8 cellular contexts compared by ENCODE assay signal in the genomic region with DNA sequence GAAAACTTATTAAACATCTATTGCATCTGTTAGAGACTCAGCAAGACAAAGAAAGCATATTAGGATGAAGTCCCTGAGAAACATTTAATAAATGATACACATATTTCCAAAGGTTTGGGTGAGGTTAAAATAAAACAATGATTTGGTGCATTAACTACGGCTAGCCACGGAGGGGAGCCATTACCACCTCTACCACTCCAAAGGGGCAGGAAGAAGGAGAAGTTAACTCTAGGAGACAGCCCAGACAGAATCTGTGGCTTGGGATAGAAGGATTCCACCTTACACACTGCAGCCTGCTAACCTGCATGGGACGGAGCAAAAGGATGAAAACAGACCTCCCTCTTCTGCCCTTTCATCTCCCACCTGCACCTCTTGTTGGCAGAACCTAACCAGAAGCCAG.
DNase-seq lines count a peak whose midpoint lies in the region; ATAC-seq, FAIRE-seq and TF ChIP-seq lines count a peak whose summit lies in the region.

No MANE protein-coding gene starts in this region.

- no peak overlapping the region for H3K27ac Mint-ChIP-seq in activated CD4-positive, alpha-beta T cell treated with anti-CD3 and anti-CD28 coated beads, Interleukin-2, amount 10 ng/mL, durations not matched to agents 24 days and 14 days
- H3K27ac Mint-ChIP-seq in memory B cell: no peak overlapping the region

- peak; percentile 18 for FAIRE-seq in RCC 7860 (lab: Jason Lieb, UNC)

- H3K4me3 ChIP-seq in HFF-Myc (replicated peaks; ENCODE audit: low read depth, low read length): no peak overlapping the region

- intact Hi-C loops in activated CD4-positive, alpha-beta T cell treated with anti-CD3 and anti-CD28 coated beads, Interleukin-2, amount 10 ng/mL, durations not matched to agents 24 days and 14 days (cut with micrococcal nuclease): loop anchor here (1.0 to 2.0 kb wide), 3 partner anchors 158 to 412 kb away; no protein-coding TSS in a partner anchor

- peak; percentile 74 for DNase-seq in activated CD4-positive, alpha-beta T cell treated with anti-CD3 and anti-CD28 coated beads, Interleukin-2, amount 10 ng/mL, durations not matched to agents 24 days and 14 days
- no peak for DNase-seq in activated CD4-positive, alpha-beta T cell treated with anti-CD3 and anti-CD28 coated beads, Interleukin-2, amount 50 U/mL, for 4 hours
- DNase-seq in HFF-Myc (ENCODE audit: extremely low read depth, low read depth) (no peak), RCC 7860 (ENCODE audit: low spot score) (peak; percentile 17), ecto neural progenitor cell (ENCODE audit: low spot score) (peak; percentile 49), memory B cell (ENCODE audit: low spot score in 2 of 2) (peak; percentile 11 to 15), ureter (ENCODE audit: low spot score) (no peak)

- TF ChIP-seq CTCF in HFF-Myc (IDR thresholded peaks at IDR 0.05; ENCODE audit: low read depth, low read length, missing control alignments): peak; percentile 59

- H3K27me3 Mint-ChIP-seq in activated CD4-positive, alpha-beta T cell treated with anti-CD3 and anti-CD28 coated beads, Interleukin-2, amount 10 ng/mL, durations not matched to agents 24 days and 14 days: peaks cover 2% of the 10 kb centered on the region
- no peaks in the 10 kb centered on the region for H3K27me3 Mint-ChIP-seq in memory B cell

- no peak overlapping the region for H3K4me3 Mint-ChIP-seq in activated CD4-positive, alpha-beta T cell treated with anti-CD3 and anti-CD28 coated beads, Interleukin-2, amount 10 ng/mL, durations not matched to agents 24 days and 14 days
- H3K4me3 Mint-ChIP-seq in memory B cell: no peak overlapping the region

- H3K4me1 Mint-ChIP-seq in activated CD4-positive, alpha-beta T cell treated with anti-CD3 and anti-CD28 coated beads, Interleukin-2, amount 10 ng/mL, durations not matched to agents 24 days and 14 days: peaks cover 13% of the 10 kb centered on the region
- H3K4me1 Mint-ChIP-seq in memory B cell: peaks cover 4% of the 10 kb centered on the region

- H3K36me3 Mint-ChIP-seq in activated CD4-positive, alpha-beta T cell treated with anti-CD3 and anti-CD28 coated beads, Interleukin-2, amount 10 ng/mL, durations not matched to agents 24 days and 14 days (ENCODE audit: low read depth): no peaks in the 10 kb centered on the region
- H3K36me3 Mint-ChIP-seq in memory B cell: no peaks in the 10 kb centered on the region

- no peaks in the 10 kb centered on the region for H3K9me3 Mint-ChIP-seq in activated CD4-positive, alpha-beta T cell treated with anti-CD3 and anti-CD28 coated beads, Interleukin-2, amount 10 ng/mL, durations not matched to agents 24 days and 14 days
- no peaks in the 10 kb centered on the region for H3K9me3 Mint-ChIP-seq in memory B cell

- peak; percentile 60 for ATAC-seq in memory B cell (ENCODE audit: low read depth)
- no peak for ATAC-seq in GM21723 (IDR thresholded peaks at IDR 0.05; ENCODE audit: unreplicated experiment)

Comparison
In these comparisons a context has a peak if more than half of its experiments do, and no peak if none do; other contexts are left out.
1. DNase-seq: peak in activated CD4-positive, alpha-beta T cell treated with anti-CD3 and anti-CD28 coated beads, Interleukin-2, amount 10 ng/mL, durations not matched to agents 24 days and 14 days (single experiment), RCC 7860 (single experiment), ecto neural progenitor cell (single experiment) and memory B cell (2 of 2); none in activated CD4-positive, alpha-beta T cell treated with anti-CD3 and anti-CD28 coated beads, Interleukin-2, amount 50 U/mL, for 4 hours (0 of 2), HFF-Myc (single experiment) and ureter (single experiment).